Comparison of ENCODE assay signal across 14 cellular contexts in the genomic region with DNA sequence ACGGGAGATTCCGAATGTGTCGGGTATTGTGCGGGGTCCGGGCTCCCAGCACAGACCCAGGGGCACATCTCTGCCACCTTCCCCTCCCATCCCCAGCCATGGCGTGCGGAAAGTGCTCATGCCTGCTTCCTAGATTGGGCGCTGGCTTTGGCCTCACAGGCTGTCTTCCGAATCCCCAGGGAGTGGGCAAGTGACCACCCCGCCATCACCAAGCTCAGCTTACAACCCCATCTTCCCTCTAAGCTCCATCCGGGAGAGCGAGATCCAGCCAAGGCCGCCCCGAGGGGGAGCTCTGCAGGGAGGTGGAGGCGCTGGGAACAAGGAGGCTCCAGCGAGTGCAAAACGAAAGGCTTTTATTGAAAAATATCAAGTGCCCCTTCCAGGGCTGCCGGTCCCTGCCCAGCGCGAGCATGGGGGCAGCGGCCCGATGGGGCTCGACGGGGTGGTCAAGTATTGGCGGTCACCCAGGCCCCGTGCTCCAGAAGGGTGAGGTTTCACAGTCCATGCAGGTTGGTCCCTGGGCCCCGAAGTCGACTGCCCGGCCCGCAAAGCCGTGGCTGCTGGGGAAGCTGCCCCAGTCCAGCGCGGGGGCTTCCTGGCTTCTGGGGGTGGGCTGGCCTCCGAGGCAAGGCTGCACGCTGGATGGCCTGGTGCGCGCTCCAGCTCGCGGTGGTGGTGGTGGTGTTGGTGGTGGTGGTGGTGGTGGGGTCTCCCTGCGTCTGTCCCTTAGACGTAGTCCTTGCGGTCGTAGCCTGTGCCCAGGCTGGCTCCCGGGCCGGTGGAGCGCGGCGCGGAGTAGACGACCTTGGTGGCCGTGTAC. TPM values are rescaled to one million over a fixed set of nuclear protein-coding genes. Genes with fewer than 3 reads are reported as not detected.
A peak's percentile ranks its signal among the peaks of the same experiment; 100 is the strongest.
DNase-seq lines count a peak whose midpoint lies in the region; ATAC-seq, FAIRE-seq and TF ChIP-seq lines count a peak whose summit lies in the region.
"Had no signal": no experiment of that assay in that cellular context is flagged by ENCODE, and none has a peak within 500 bp of the region (broad histone marks: within the 10 kb centered on the region; RNA-seq: fewer than 3 reads in every experiment).

No MANE protein-coding gene starts in this region.

- TF ChIP-seq CTCF in right lobe of liver (IDR thresholded peaks at IDR 0.05), result no peak
- no peak for TF ChIP-seq CTCF in type B pancreatic cell (conservative IDR thresholded peaks at IDR 0.05)
- no peak for TF ChIP-seq CTCF in osteocyte (IDR thresholded peaks at IDR 0.05)

- H3K9me3 ChIP-seq in T-helper 17 cell (ENCODE audit: control insufficient read depth, low read length, poor library complexity, severe bottlenecking) (no peaks in the 10 kb centered on the region), right lobe of liver (no peaks in the 10 kb centered on the region)

- DNase-seq in NCI-H82 (lab: John Stamatoyannopoulos, UW) (peak; percentile 8), NCI-H82 treated with DMSO at 0.1 percent for 48 hours (lab: John Stamatoyannopoulos, UW; ENCODE audit: unreplicated experiment) (no peak), T-helper 17 cell (no peak), right lobe of liver (peak in 1 of 3 donors; percentile 55), type B pancreatic cell (ENCODE audit: extremely low spot score, unreplicated experiment) (no peak), GM12891 (ENCODE audit: insufficient read length, low spot score) (no peak), osteocyte (ENCODE audit: extremely low spot score, unreplicated experiment) (no peak)
- DNase-seq: activated CD8-positive, alpha-beta memory T cell treated with anti-CD3 and anti-CD28 coated beads for 24 hours; activated naive CD4-positive, alpha-beta T cell treated with Interleukin-2 at 50 U/mL for 16 hours; central memory CD4-positive, alpha-beta T cell; naive thymus-derived CD4-positive, alpha-beta T cell had no signal

- H3K4me3 Mint-ChIP-seq in T-helper 17 cell (peak overlapping the region; percentile 28), type B pancreatic cell (peak overlapping the region; percentile 41), osteocyte (ENCODE audit: unreplicated experiment) (no peak overlapping the region)

- WGBS in right lobe of liver (ENCODE audit: insufficient coverage, low coverage, low lambda C conversion rate, missing lambda C conversion rate), result 70% methylated on average over 17 of the region's 51 CpGs

- H3K27ac Mint-ChIP-seq in T-helper 17 cell (no peak overlapping the region), type B pancreatic cell (no peak overlapping the region), osteocyte (ENCODE audit: unreplicated experiment) (no peak overlapping the region)
- H3K27ac Mint-ChIP-seq: naive thymus-derived CD4-positive, alpha-beta T cell had no signal

- no peak for TF ChIP-seq POLR2A in right lobe of liver (IDR thresholded peaks at IDR 0.05)
- TF ChIP-seq POLR2A in GM12891 (IDR thresholded peaks at IDR 0.05; ENCODE audit: low read depth, low read length), result no peak

- H3K36me3 Mint-ChIP-seq in T-helper 17 cell (ENCODE audit: low read depth) (peaks cover 3% of the 10 kb centered on the region), type B pancreatic cell (no peaks in the 10 kb centered on the region), osteocyte (ENCODE audit: unreplicated experiment) (no peaks in the 10 kb centered on the region)

- H3K27ac ChIP-seq in right lobe of liver, result peak overlapping the region in 1 of 3 donors; percentile 82

- H3K4me1 ChIP-seq in right lobe of liver, result peaks cover 0 to 21% (median 6%) of the 10 kb centered on the region in 4 donors

- H3K4me3 ChIP-seq in right lobe of liver, result peak overlapping the region; percentile 43 to 66 (median 60)

- H3K36me3 ChIP-seq in right lobe of liver, result no peaks in the 10 kb centered on the region

- H3K9me3 Mint-ChIP-seq in type B pancreatic cell, result no peaks in the 10 kb centered on the region
- H3K9me3 Mint-ChIP-seq in osteocyte (ENCODE audit: unreplicated experiment), result no peaks in the 10 kb centered on the region

- H3K27me3 ChIP-seq in right lobe of liver, result no peaks in the 10 kb centered on the region

- peaks cover 8% of the 10 kb centered on the region for H3K4me1 Mint-ChIP-seq in T-helper 17 cell
- peaks cover 4% of the 10 kb centered on the region for H3K4me1 Mint-ChIP-seq in type B pancreatic cell (ENCODE audit: unreplicated experiment)
- H3K4me1 Mint-ChIP-seq in osteocyte (ENCODE audit: unreplicated experiment), result peaks cover 2% of the 10 kb centered on the region

- no peak for FAIRE-seq in GM12891 (lab: Jason Lieb, UNC)
- FAIRE-seq: G401.6 had no signal

- peaks cover 48% of the 10 kb centered on the region for H3K27me3 Mint-ChIP-seq in T-helper 17 cell
- H3K27me3 Mint-ChIP-seq in type B pancreatic cell, result peaks cover 27% of the 10 kb centered on the region
- peaks cover 5% of the 10 kb centered on the region for H3K27me3 Mint-ChIP-seq in osteocyte (ENCODE audit: unreplicated experiment)

- ATAC-seq in T-helper 17 cell, result no peak
- no peak for ATAC-seq in right lobe of liver
- ATAC-seq in GM21515 (IDR thresholded peaks at IDR 0.05; ENCODE audit: unreplicated experiment), result no peak
- ATAC-seq: naive thymus-derived CD4-positive, alpha-beta T cell had no signal

- intact Hi-C loops in right lobe of liver (cut with DNase I), result no loop called here

TF ChIP-seq in GM12891, 5 proteins besides CTCF, POLR2A, EP300 and RAD21:
- TF ChIP-seq SPI1 (IDR thresholded peaks at IDR 0.05; ENCODE audit: low read depth, low read length) (no peak), PAX5 (IDR thresholded peaks at IDR 0.05; ENCODE audit: insufficient read depth, low read length, severe bottlenecking) (no peak), TAF1 (IDR thresholded peaks at IDR 0.05; ENCODE audit: low read depth, low read length) (no peak), POLR2AphosphoS5 (IDR thresholded peaks at IDR 0.05; ENCODE audit: low read depth, low read length) (no peak), POU2F2 (IDR thresholded peaks at IDR 0.05; ENCODE audit: low read depth, low read length) (no peak)

RNA-seq across cellular contexts. Expression of gene CLDN3, which starts 1.2 kb away (rescaled TPM):
- total RNA-seq in T-helper 17 cell (not detected), right lobe of liver (10 to 100 TPM; 16.1 to 37.3 (median 19.9) TPM), type B pancreatic cell (ENCODE audit: low replicate concordance) (13.6 and 41.7 TPM in 2 replicates), osteocyte (not detected in 2 replicates)
- polyA plus RNA-seq in GM12891 (2012; ENCODE audit: low read depth, missing spikeins), result not detected
- total RNA-seq: naive thymus-derived CD4-positive, alpha-beta T cell; RPMI7951 had no signal
- polyA plus RNA-seq: naive thymus-derived CD4-positive, alpha-beta T cell had no signal

RNA-seq across cellular contexts. Expression of gene ABHD11, which starts 30.3 kb away (rescaled TPM):
- 10 to 100 TPM; 14.0 to 15.1 TPM for total RNA-seq in T-helper 17 cell
- total RNA-seq in right lobe of liver, result 1 to 10 TPM; 5.6 to 8.4 (median 7.0) TPM
- 43.9 and 104 TPM in 2 replicates for total RNA-seq in type B pancreatic cell (ENCODE audit: low replicate concordance)
- 7.5 TPM for polyA plus RNA-seq in GM12891 (2012; ENCODE audit: low read depth, missing spikeins)
- total RNA-seq in osteocyte, result 14.0 and 17.4 TPM in 2 replicates

RNA-seq across cellular contexts. Expression of gene STX1A, which starts 49.4 kb away (rescaled TPM):
- total RNA-seq in T-helper 17 cell (10 to 100 TPM; 18.4 to 21.2 TPM), right lobe of liver (1 to 10 TPM; 1.4 to 2.8 (median 1.9) TPM), type B pancreatic cell (ENCODE audit: low replicate concordance) (27.3 and 35.1 TPM in 2 replicates), osteocyte (21.7 and 24.0 TPM in 2 replicates)
- 1.1 TPM for polyA plus RNA-seq in GM12891 (2012; ENCODE audit: low read depth, missing spikeins)

Comparison
In these comparisons a context has a peak if more than half of its experiments do, and no peak if none do; other contexts are left out.
1. RNA of gene CLDN3, which starts 1.2 kb away (total RNA-seq): 16.1 to 37.3 TPM in right lobe of liver and 13.6 to 41.7 TPM in type B pancreatic cell; not detected in T-helper 17 cell and not detected in osteocyte; every median in the first group is over 10 times any median in the second.